ENCODE assay signal across 17 cellular contexts in the genomic region with DNA sequence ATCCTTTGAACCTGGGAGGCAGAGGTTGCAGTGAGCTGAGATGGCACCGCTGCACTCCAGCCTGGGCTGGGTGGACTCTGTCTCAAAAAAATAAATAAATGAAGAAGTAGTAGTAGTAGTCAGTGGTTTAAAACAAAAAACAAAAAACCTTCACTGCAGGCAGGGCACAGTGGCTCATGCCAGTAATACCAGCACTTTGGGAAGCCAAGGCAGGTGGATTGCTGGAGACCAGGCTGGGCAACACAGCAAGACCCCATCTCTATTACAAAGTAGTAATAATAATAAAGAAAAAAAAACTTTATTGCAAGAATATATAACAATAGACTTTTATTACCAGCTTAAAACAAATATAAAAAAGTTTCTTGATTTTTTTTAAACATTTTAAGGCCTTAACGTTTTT.
"Had no signal": no experiment of that assay in that cellular context is flagged by ENCODE, and none has a peak within 500 bp of the region (broad histone marks: within the 10 kb centered on the region; RNA-seq: fewer than 3 reads in every experiment).

No MANE protein-coding gene starts in this region.

- DNase-seq: activated CD4-positive, alpha-beta T cell treated with anti-CD3 and anti-CD28 coated beads, Interleukin-2, amount 10 ng/mL, durations not matched to agents 7 days and 5 days; activated CD8-positive, alpha-beta memory T cell treated with anti-CD3 and anti-CD28 coated beads for 24 hours; activated naive CD8-positive, alpha-beta T cell treated with anti-CD3 and anti-CD28 coated beads, Interleukin-2, amount 50 U/mL, for 24 hours; aorta; dermis blood vessel endothelial cell; mesendoderm; right cardiac atrium; stimulated activated CD4-positive, alpha-beta T cell treated with anti-CD3 and anti-CD28 coated beads, Interleukin-4, amount 100 ng/mL, for 4 hours; stimulated activated CD8-positive, alpha-beta memory T cell treated with anti-CD3 and anti-CD28 coated beads, Interleukin-4, amount 100 ng/mL, for 48 hours had no signal

- H3K4me3 Mint-ChIP-seq: activated CD4-positive, alpha-beta T cell treated with anti-CD3 and anti-CD28 coated beads, Interleukin-2, amount 10 ng/mL, durations not matched to agents 7 days and 5 days; activated naive CD8-positive, alpha-beta T cell treated with anti-CD3 and anti-CD28 coated beads, Interleukin-2, amount 50 U/mL, for 24 hours; type B pancreatic cell had no signal

- FAIRE-seq: bronchial epithelial cell had no signal

- H3K4me3 ChIP-seq: hepatocyte, prostate gland, smooth muscle cell, suprapubic skin had no signal

- ATAC-seq: activated naive CD8-positive, alpha-beta T cell treated with anti-CD3 and anti-CD28 coated beads, Interleukin-2, amount 50 U/mL, for 24 hours; esophagus mucosa; right cardiac atrium had no signal

- H3K9me3 ChIP-seq: prostate gland, suprapubic skin had no signal

- H3K27me3 Mint-ChIP-seq: activated CD4-positive, alpha-beta T cell treated with anti-CD3 and anti-CD28 coated beads, Interleukin-2, amount 10 ng/mL, durations not matched to agents 7 days and 5 days; activated naive CD8-positive, alpha-beta T cell treated with anti-CD3 and anti-CD28 coated beads, Interleukin-2, amount 50 U/mL, for 24 hours; stimulated activated naive CD8-positive, alpha-beta T cell treated with anti-CD3 and anti-CD28 coated beads, Interleukin-15, Interleukin-2, amounts not matched to agents 100 ng/mL and 50 ng/mL, for 24 hours; type B pancreatic cell had no signal

- H3K4me2 ChIP-seq: hepatocyte, smooth muscle cell had no signal

- H3K9me3 Mint-ChIP-seq: activated CD4-positive, alpha-beta T cell treated with anti-CD3 and anti-CD28 coated beads, Interleukin-2, amount 10 ng/mL, durations not matched to agents 7 days and 5 days; activated naive CD8-positive, alpha-beta T cell treated with anti-CD3 and anti-CD28 coated beads, Interleukin-2, amount 50 U/mL, for 24 hours; stimulated activated naive CD8-positive, alpha-beta T cell treated with anti-CD3 and anti-CD28 coated beads, Interleukin-15, Interleukin-2, amounts not matched to agents 100 ng/mL and 50 ng/mL, for 24 hours; type B pancreatic cell had no signal

- H3K27ac ChIP-seq: hepatocyte, prostate gland, suprapubic skin had no signal

- H3K27me3 ChIP-seq: hepatocyte, suprapubic skin had no signal

- H3K36me3 ChIP-seq: prostate gland had no signal
